8 cellular contexts compared by ENCODE assay signal in the genomic region with DNA sequence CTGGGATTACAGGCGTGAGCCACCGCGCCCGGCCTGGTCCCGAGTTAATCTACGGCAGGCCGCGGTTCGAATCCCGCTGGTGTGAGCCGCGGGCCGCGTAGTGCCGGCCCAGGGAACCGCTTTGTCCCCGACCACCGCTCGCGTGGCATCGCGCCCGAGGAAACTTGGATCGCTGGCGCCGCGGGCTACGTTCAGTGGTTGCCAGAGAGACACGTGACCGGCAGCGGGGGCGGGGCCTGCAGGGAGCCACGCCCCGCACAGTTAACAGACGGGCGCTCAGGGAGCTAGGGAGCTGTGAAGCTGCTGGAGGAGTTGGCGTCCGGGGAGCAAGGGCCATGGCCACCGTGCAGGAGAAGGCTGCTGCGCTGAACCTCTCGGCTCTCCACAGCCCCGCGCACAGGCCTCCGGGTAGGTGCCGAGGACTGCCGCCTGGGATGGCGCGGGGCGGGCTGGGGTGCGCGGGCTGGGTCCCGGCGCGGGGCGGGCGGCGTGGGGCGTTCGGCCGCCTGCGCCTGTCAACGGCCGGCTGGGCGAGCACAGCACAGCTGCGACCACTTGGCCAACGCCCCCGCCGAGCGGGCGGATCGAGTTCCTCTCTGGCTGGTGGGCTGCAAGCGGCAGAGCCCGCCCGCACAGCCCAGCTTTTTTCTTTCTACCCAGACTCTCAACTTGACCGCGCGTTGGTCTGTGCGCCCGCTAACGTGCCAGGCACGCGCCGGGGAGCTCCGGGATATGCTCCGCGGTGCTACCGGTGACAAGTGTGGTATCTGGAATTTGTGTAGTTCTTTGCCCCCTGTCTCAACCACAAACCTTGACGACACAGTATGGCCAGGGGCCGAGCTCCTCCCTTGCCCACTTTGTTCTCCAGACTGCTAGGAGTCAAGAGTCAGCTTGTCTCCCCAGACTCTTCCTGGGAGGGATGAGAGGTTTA. TPM values are rescaled to one million over a fixed set of nuclear protein-coding genes. Genes with fewer than 3 reads are reported as not detected.
A peak's percentile ranks its signal among the peaks of the same experiment; 100 is the strongest.
DNase-seq lines count a peak whose midpoint lies in the region; ATAC-seq, FAIRE-seq and TF ChIP-seq lines count a peak whose summit lies in the region.

A gene (plus strand): TSS at position 258 of the 931 bp plus-strand sequence. CDS start 78 bp downstream, at position 336.

- peaks cover 5% of the 10 kb centered on the region for H3K23me2 ChIP-seq in H1 (ENCODE audit: low read depth, low read length)

- H3K79me2 ChIP-seq in H1 (ENCODE audit: control insufficient read depth in 1 of 2, insufficient read depth in 2 of 2, low read length in 2 of 2): no peaks in the 10 kb centered on the region

- H2AK5ac ChIP-seq in H1 (ENCODE audit: low read depth, low read length) (no peak within 1 kb of the TSS), mesenchymal stem cell (ENCODE audit: low read length, severe bottlenecking) (no peak within 1 kb of the TSS)

- H3K23ac ChIP-seq in H1 (ENCODE audit: insufficient read length) (no peak within 1 kb of the TSS), mesenchymal stem cell (ENCODE audit: low read length in 2 of 2) (peak within 1 kb of the TSS in 1 of 2 experiments; percentile 20)

- H3K9ac ChIP-seq in H1 (replicated peaks in 1 of 4; ENCODE audit: extremely low read depth in 1 of 4, low read depth in 3 of 4, low read length in 3 of 4) (peak within 1 kb of the TSS in 2 of 4 experiments; percentile 48 to 56; a peak in 5 of 7 replicates), mesenchymal stem cell (ENCODE audit: low read length) (peak within 1 kb of the TSS; percentile 79)

- WGBS in H1 (ENCODE audit: extremely low coverage in 1 of 2, insufficient coverage in 1 of 2, insufficient read length in 1 of 2, insufficient replicate concordance in 2 of 2, low coverage in 1 of 2, low lambda C conversion rate in 2 of 2, missing lambda C conversion rate in 1 of 2), 2 experiments: 8% methylated on average over 53 of the region's 89 CpGs; no CpG with 5 or more reads in 1 of the 2 experiments
- WGBS in mesenchymal stem cell: 10% methylated on average over 81 of the region's 89 CpGs

- POLR2A ChIA-PET in H1 (lab: Charles Lee; ENCODE audit: partially characterized antibody): interaction anchor here (0.6 to 2.9 kb wide), 16 partner anchors 10 to 705 kb away, joined by 3 to 21 read pairs (median 4); a partner anchor contains a TSS

- H3K79me1 ChIP-seq in H1 (ENCODE audit: low read depth, low read length) (no peaks in the 10 kb centered on the region), mesenchymal stem cell (replicated peaks; ENCODE audit: low read length, poor library complexity, severe bottlenecking) (peaks cover 12% of the 10 kb centered on the region)

- no peak within 1 kb of the TSS; the same call in 1 of the 2 replicates for H3K18ac ChIP-seq in H1 (ENCODE audit: extremely low read depth, low read length)
- peak within 1 kb of the TSS; percentile 70 to 77 for H3K18ac ChIP-seq in mesenchymal stem cell (ENCODE audit: low read depth in 1 of 2, low read length in 2 of 2)

- H2BK120ac ChIP-seq in H1 (replicated peaks; ENCODE audit: low read depth, low read length) (no peak within 1 kb of the TSS), mesenchymal stem cell (ENCODE audit: low read depth, low read length) (peak within 1 kb of the TSS; percentile 54)

- no peak for TF ChIP-seq RAD21 in H1 (IDR thresholded peaks at IDR 0.05 in 1 of 2, conservative IDR thresholded peaks at IDR 0.05 in 1 of 2; ENCODE audit: low read depth in 2 of 2, low read length in 2 of 2)

- H4K20me1 ChIP-seq in H1 (replicated peaks in 1 of 2; ENCODE audit: control insufficient read depth in 1 of 2, insufficient read depth in 2 of 2, low read length in 2 of 2): no peaks in the 10 kb centered on the region

- H3K9me3 ChIP-seq in H1 (ENCODE audit: insufficient read depth in 2 of 2, low read depth in 1 of 2, low read length in 1 of 2) (no peaks in the 10 kb centered on the region), mesenchymal stem cell (ENCODE audit: control insufficient read depth, low read length) (no peaks in the 10 kb centered on the region)

- no peak within 1 kb of the TSS for H3K4ac ChIP-seq in H1 (replicated peaks; ENCODE audit: insufficient read length, low read depth, low read length)
- no peak within 1 kb of the TSS for H3K4ac ChIP-seq in mesenchymal stem cell (ENCODE audit: low read depth in 1 of 2, low read length in 2 of 2)

- CTCF ChIA-PET in H1 (lab: Charles Lee; ENCODE audit: partially characterized antibody): interaction anchor here (0.6 to 2.4 kb wide), 7 partner anchors 10 to 56 kb away, joined by 3 to 13 read pairs (median 4); a partner anchor contains a TSS

- TF ChIP-seq CTCF in AG10803 (conservative IDR thresholded peaks at IDR 0.05; ENCODE audit: low read length): no peak
- no peak for TF ChIP-seq CTCF in H1 (IDR thresholded peaks at IDR 0.05; ENCODE audit: control extremely low read depth in 1 of 3, insufficient read depth in 1 of 3, low read depth in 1 of 3, low read length in 3 of 3)

- TF ChIP-seq EP300 in H1 (IDR thresholded peaks at IDR 0.05; ENCODE audit: borderline replicate concordance in 1 of 2, low read depth in 2 of 2, low read length in 2 of 2): no peak

- ATAC-seq in HG03354 (IDR thresholded peaks at IDR 0.05; ENCODE audit: poor library complexity, severe bottlenecking, unreplicated experiment): peak; percentile 81

- H2BK5ac ChIP-seq in H1 (ENCODE audit: low read depth, low read length) (0 out of 2 replicates have a peak within 1 kb of the TSS, but pooled peaks have one; percentile 23), mesenchymal stem cell (ENCODE audit: low read depth, low read length, poor library complexity, severe bottlenecking) (no peak within 1 kb of the TSS)

- H4K91ac ChIP-seq in H1 (replicated peaks; ENCODE audit: insufficient read length, low read length) (peak within 1 kb of the TSS; percentile 10), mesenchymal stem cell (ENCODE audit: low read length) (peak within 1 kb of the TSS; percentile 68)

- H3K14ac ChIP-seq in H1 (ENCODE audit: insufficient read length) (no peak within 1 kb of the TSS), mesenchymal stem cell (ENCODE audit: low read length in 2 of 2) (no peak within 1 kb of the TSS)

- H2AFZ ChIP-seq in H1 (ENCODE audit: low read length): peak within 1 kb of the TSS; percentile 81
- H2AFZ ChIP-seq in mesenchymal stem cell (ENCODE audit: low read depth, low read length): peak within 1 kb of the TSS; percentile 79

- peak within 1 kb of the TSS; percentile 85 for H4K8ac ChIP-seq in H1 (ENCODE audit: extremely low read depth, insufficient read depth, low read length)
- peak within 1 kb of the TSS; percentile 84 for H4K8ac ChIP-seq in mesenchymal stem cell (ENCODE audit: low read length)

- H3K27me3 ChIP-seq in H1 (replicated peaks in 1 of 4; ENCODE audit: control insufficient read depth in 3 of 4, extremely low read depth in 1 of 4, insufficient read depth in 3 of 4, low read length in 3 of 4) (peaks cover 0 to 12% (median 5%) of the 10 kb centered on the region in 4 experiments; a peak in 4 of 7 replicates), mesenchymal stem cell (ENCODE audit: control insufficient read depth in 1 of 2, insufficient read depth in 1 of 2, low read length in 2 of 2) (no peaks in the 10 kb centered on the region)

- peak within 1 kb of the TSS; percentile 78 for H3K4me3 ChIP-seq in AG10803 (ENCODE audit: low read length)
- peak within 1 kb of the TSS; percentile 49 to 70 (median 66) for H3K4me3 ChIP-seq in H1 (ENCODE audit: extremely low read depth in 1 of 4, insufficient read depth in 2 of 4, low read depth in 3 of 4, low read length in 4 of 4)
- peak within 1 kb of the TSS; percentile 78 to 84 for H3K4me3 ChIP-seq in mesenchymal stem cell (ENCODE audit: insufficient read depth in 1 of 2, low read depth in 1 of 2, low read length in 2 of 2)

- H3K36me3 ChIP-seq in H1 (ENCODE audit: control insufficient read depth in 2 of 4, insufficient read depth in 4 of 4, low read length in 3 of 4) (no peaks in the 10 kb centered on the region), mesenchymal stem cell (ENCODE audit: control insufficient read depth in 1 of 2, insufficient read depth in 2 of 2, low read depth in 1 of 2, low read length in 2 of 2) (no peaks in the 10 kb centered on the region)

- peak; percentile 87 for DNase-seq in AG10803 (ENCODE audit: low read depth)
- peak; percentile 76 for DNase-seq in GM19238 (ENCODE audit: insufficient read length, low spot score)
- peak; percentile 91 for DNase-seq in NCI-H526 treated with DMSO at 0.1 percent for 48 hours (lab: John Stamatoyannopoulos, UW)
- DNase-seq in activated CD8-positive, alpha-beta memory T cell treated with anti-CD3 and anti-CD28 coated beads for 1 hour (ENCODE audit: extremely low read depth in 1 of 2, low read depth in 1 of 2): peak; percentile 40 to 61
- DNase-seq in H1 (ENCODE audit: low read depth in 1 of 2, low spot score in 2 of 2): peak; percentile 76 to 96
- DNase-seq in mesenchymal stem cell: peak; percentile 81
- peak; percentile 56 to 66 (median 62) for DNase-seq in stimulated activated CD4-positive, alpha-beta T cell treated with anti-CD3 and anti-CD28 coated beads, TNF-alpha, amount 100 ng/mL, for 4 hours (ENCODE audit: low read depth in 3 of 3)

- TF ChIP-seq POLR2A in H1 (IDR thresholded peaks at IDR 0.05; ENCODE audit: control extremely low read depth in 1 of 2, low read depth in 2 of 2, low read length in 2 of 2): peak; percentile 48 to 64

- H3K4me1 ChIP-seq in H1 (replicated peaks in 1 of 4; ENCODE audit: control insufficient read depth in 3 of 4, insufficient read depth in 4 of 4, low read length in 3 of 4) (peaks cover 3 to 6% (median 3%) of the 10 kb centered on the region in 4 experiments; a peak in 6 of 7 replicates), mesenchymal stem cell (ENCODE audit: control insufficient read depth, insufficient read depth, low read depth, low read length) (peaks cover 6% of the 10 kb centered on the region)

- H3K4me2 ChIP-seq in H1 (ENCODE audit: insufficient read depth in 1 of 2, low read depth in 2 of 2, low read length in 2 of 2) (peak within 1 kb of the TSS; percentile 81 to 90), mesenchymal stem cell (ENCODE audit: low read length, poor library complexity, severe bottlenecking) (peak within 1 kb of the TSS; percentile 68)

- H4K5ac ChIP-seq in H1 (ENCODE audit: insufficient read length, low read depth, low read length): no peak within 1 kb of the TSS

- H2BK15ac ChIP-seq in H1 (ENCODE audit: low read length): no peak within 1 kb of the TSS
- peak within 1 kb of the TSS; percentile 83 for H2BK15ac ChIP-seq in mesenchymal stem cell (ENCODE audit: low read depth, poor library complexity, severe bottlenecking)

- H3K56ac ChIP-seq in H1 (replicated peaks; ENCODE audit: insufficient read length, low read depth, low read length): peak within 1 kb of the TSS; percentile 30

- FAIRE-seq in H1 (lab: Jason Lieb, UNC): no peak

- H2BK20ac ChIP-seq in H1 (ENCODE audit: low read length): no peak within 1 kb of the TSS

- H2BK12ac ChIP-seq in H1 (ENCODE audit: low read depth, low read length) (no peak within 1 kb of the TSS), mesenchymal stem cell (ENCODE audit: low read length in 2 of 2) (peak within 1 kb of the TSS; percentile 34 to 54)

- no peak within 1 kb of the TSS for H3K27ac ChIP-seq in H1 (ENCODE audit: low read depth, low read length)
- H3K27ac ChIP-seq in mesenchymal stem cell (ENCODE audit: low read length, poor library complexity, severe bottlenecking): peak within 1 kb of the TSS; percentile 55

RNA-seq across cellular contexts. Expression of the gene that starts here (rescaled TPM):
- total RNA-seq in H1 (2021; fragmentation: NEBNext Ultra II Directional; extraction: Animal tissue kit (Norgen Biotek cat#: 25700)): 6.3 and 7.6 TPM in 2 replicates
- polyA plus RNA-seq in H1 (2011; rRNA removed): 1.4 and 3.1 TPM in 2 replicates
- 3.7 TPM for polyA plus RNA-seq in H1 (2011; cell fraction: cytosol; rRNA removed)
- polyA plus RNA-seq in H1 (2011; cell fraction: nucleus; rRNA removed): 3.3 TPM
- polyA plus RNA-seq in H1 (2012, experiment 1 of 2): 3.3 to 4.4 TPM (median 3.8 TPM) in 4 replicates
- 0.35 TPM for polyA plus RNA-seq in H1 (2012, experiment 2 of 2)
- polyA plus RNA-seq in H1 (2013, experiment 1 of 2): 5.7 TPM
- 5.3 TPM for polyA plus RNA-seq in H1 (2013, experiment 2 of 2)
- polyA minus RNA-seq in H1 (2011; rRNA and poly(A)+ RNA removed): 2.7 and 3.4 TPM in 2 replicates
- polyA minus RNA-seq in H1 (2011; cell fraction: cytosol; rRNA and poly(A)+ RNA removed): 1.8 TPM
- 5.8 TPM for polyA minus RNA-seq in H1 (2011; cell fraction: nucleus; rRNA and poly(A)+ RNA removed)
- 1.4 TPM for polyA plus RNA-seq in mesenchymal stem cell (2013, experiment 1 of 2)
- polyA plus RNA-seq in mesenchymal stem cell (2013, experiment 2 of 2): 1.7 TPM
